In the genomic region with DNA sequence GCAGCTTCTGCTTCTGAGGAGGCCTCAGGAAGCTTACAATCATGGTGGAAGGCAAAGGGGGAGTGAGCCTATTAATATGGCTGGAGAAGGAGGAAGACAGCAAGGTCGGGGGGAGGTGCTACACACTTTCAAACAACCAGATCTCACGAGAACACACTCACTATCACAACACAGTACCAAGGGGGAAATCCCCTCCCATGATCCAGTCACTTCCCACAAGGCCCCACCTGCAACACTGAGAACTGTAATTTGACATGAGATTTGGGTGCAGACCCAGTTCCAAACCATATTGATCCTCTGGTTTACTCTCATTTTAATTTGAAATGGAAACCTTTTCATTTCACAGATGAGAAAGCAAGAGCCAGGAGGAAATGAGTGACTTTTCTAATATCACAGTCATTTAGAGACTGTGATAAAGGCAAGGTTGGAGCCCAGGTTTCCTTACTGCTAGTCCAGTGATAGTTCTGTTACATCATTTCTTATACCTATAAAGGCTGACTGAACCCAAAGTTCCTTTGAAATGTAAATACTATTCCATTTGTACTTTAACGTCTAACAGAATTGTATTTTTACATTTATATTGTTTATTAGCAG, we compare ENCODE assay signal across 13 cellular contexts.
DNase-seq lines count a peak whose midpoint lies in the region; ATAC-seq and TF ChIP-seq lines count a peak whose summit lies in the region.
"Had no signal": no experiment of that assay in that cellular context is flagged by ENCODE, and none has a peak within 500 bp of the region (broad histone marks: within the 10 kb centered on the region; RNA-seq: fewer than 3 reads in every experiment).

No MANE protein-coding gene starts in this region.

- no peak for DNase-seq in activated T-cell treated with anti-CD3 and anti-CD28 coated beads, Interleukin-2, amount 50 U/mL, for 24 hours
- DNase-seq in activated T-cell treated with anti-CD3 and anti-CD28 coated beads, Interleukin-2, amount 50 U/mL, for 48 hours: no peak
- DNase-seq in RPMI7951 (ENCODE audit: low read depth) (peak; percentile 10), nephron progenitor cell (no peak), NCI-H748 treated with DMSO at 0.1 percent for 48 hours (lab: John Stamatoyannopoulos, UW) (no peak), hypothalamus (lab: John Stamatoyannopoulos, UW) (no peak), NCI-H146 (lab: John Stamatoyannopoulos, UW) (no peak)
- DNase-seq: activated CD4-positive, alpha-beta T cell treated with anti-CD3 and anti-CD28 coated beads, Interleukin-2, amount 50 U/mL, for 4 hours; activated effector memory CD4-positive, alpha-beta T cell treated with anti-CD3 and anti-CD28 coated beads, Interleukin-2, amount 50 U/mL, for 16 hours; CD8-positive, alpha-beta memory T cell; NCI-H1930 had no signal

- no peaks in the 10 kb centered on the region for H3K9me3 Mint-ChIP-seq in activated T-cell treated with anti-CD3 and anti-CD28 coated beads, Interleukin-2, amount 50 U/mL, for 24 hours
- no peaks in the 10 kb centered on the region for H3K9me3 Mint-ChIP-seq in nephron progenitor cell
- H3K9me3 Mint-ChIP-seq: CD8-positive, alpha-beta memory T cell; neural crest cell had no signal

- peak overlapping the region; percentile 72 for H3K27ac Mint-ChIP-seq in activated T-cell treated with anti-CD3 and anti-CD28 coated beads, Interleukin-2, amount 50 U/mL, for 24 hours
- H3K27ac Mint-ChIP-seq in nephron progenitor cell: peak overlapping the region; percentile 64
- H3K27ac Mint-ChIP-seq: CD8-positive, alpha-beta memory T cell had no signal

- peaks cover 17% of the 10 kb centered on the region for H3K4me1 Mint-ChIP-seq in activated T-cell treated with anti-CD3 and anti-CD28 coated beads, Interleukin-2, amount 50 U/mL, for 24 hours (ENCODE audit: low read depth)
- H3K4me1 Mint-ChIP-seq in nephron progenitor cell: peaks cover 30% of the 10 kb centered on the region

- peak; percentile 47 for ATAC-seq in GM21529 (IDR thresholded peaks at IDR 0.05; ENCODE audit: unreplicated experiment)

- H3K4me3 Mint-ChIP-seq in activated T-cell treated with anti-CD3 and anti-CD28 coated beads, Interleukin-2, amount 50 U/mL, for 24 hours: no peak overlapping the region
- H3K4me3 Mint-ChIP-seq in nephron progenitor cell: no peak overlapping the region
- H3K4me3 Mint-ChIP-seq: CD8-positive, alpha-beta memory T cell; neural crest cell had no signal

- no peak for TF ChIP-seq CTCF in nephron progenitor cell (IDR thresholded peaks at IDR 0.05)

- peaks cover 2% of the 10 kb centered on the region for H3K36me3 Mint-ChIP-seq in activated T-cell treated with anti-CD3 and anti-CD28 coated beads, Interleukin-2, amount 50 U/mL, for 24 hours (ENCODE audit: low read depth)
- no peaks in the 10 kb centered on the region for H3K36me3 Mint-ChIP-seq in nephron progenitor cell (ENCODE audit: low read depth)
- H3K36me3 Mint-ChIP-seq: CD8-positive, alpha-beta memory T cell had no signal

- H3K27me3 Mint-ChIP-seq in activated T-cell treated with anti-CD3 and anti-CD28 coated beads, Interleukin-2, amount 50 U/mL, for 24 hours: peaks cover 15% of the 10 kb centered on the region
- no peaks in the 10 kb centered on the region for H3K27me3 Mint-ChIP-seq in nephron progenitor cell (ENCODE audit: low read depth, poor library complexity)
